ENCODE assay signal across 8 cellular contexts in genomic region chr1:209827384-209828261, GRCh38. TPM values are rescaled to one million over a fixed set of nuclear protein-coding genes. Genes with fewer than 3 reads are reported as not detected.
DNase-seq lines count a peak whose midpoint lies in the region; ATAC-seq, FAIRE-seq and TF ChIP-seq lines count a peak whose summit lies in the region.

A gene with protein sequence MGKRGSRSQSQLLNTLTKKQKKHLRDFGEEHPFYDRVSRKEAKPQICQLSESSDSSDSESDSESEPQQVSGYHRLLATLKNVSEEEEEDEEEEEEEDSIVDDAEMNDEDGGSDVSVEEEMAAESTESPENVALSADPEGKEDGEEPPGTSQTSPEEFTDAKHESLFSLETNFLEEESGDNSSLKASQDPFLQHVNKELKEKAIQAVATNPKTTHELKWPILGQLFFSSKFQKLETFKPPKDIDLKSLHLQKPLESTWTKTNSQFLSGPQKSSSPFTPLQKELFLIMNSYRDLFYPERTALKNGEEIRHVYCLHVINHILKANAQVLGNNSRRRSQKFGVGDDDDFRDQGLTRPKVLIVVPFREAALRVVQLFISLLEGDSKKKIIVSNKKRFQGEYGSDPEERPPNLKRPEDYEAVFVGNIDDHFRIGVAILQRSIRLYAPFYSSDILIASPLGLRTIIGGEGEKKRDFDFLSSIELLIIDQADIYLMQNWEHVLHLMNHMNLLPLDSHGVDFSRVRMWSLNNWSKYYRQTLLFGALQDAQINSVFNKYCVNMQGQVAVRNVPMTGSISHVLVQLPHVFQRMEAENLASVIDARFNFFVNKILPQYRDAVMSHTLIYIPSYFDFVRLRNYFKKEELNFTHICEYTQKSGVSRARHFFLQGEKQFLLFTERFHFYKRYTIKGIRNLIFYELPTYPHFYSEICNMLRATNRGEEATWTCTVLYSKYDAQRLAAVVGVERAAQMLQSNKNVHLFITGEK (plus strand): TSS chr1:209827972. CDS start chr1:209828064, 92 bp downstream.

- no peak for TF ChIP-seq EP300 in A549 (IDR thresholded peaks at IDR 0.05)

- FAIRE-seq in A549 (lab: Jason Lieb, UNC) (peak; percentile 99), TTC549 (lab: Jason Lieb, UNC) (peak; percentile 95)

- CTCF ChIA-PET in A549 (lab: Yijun Ruan, JAX), result interaction anchor here (0.6 to 8.2 kb wide), 14 partner anchors 10 to 59 kb away, joined by 3 to 114 read pairs (median 3); no protein-coding TSS in a partner anchor

- peak within 1 kb of the TSS; percentile 76 for H3K4me2 ChIP-seq in A549

- peaks cover 18% of the 10 kb centered on the region for H3K36me3 Mint-ChIP-seq in brain

- peak within 1 kb of the TSS; percentile 88 to 95 (median 94) for H3K27ac Mint-ChIP-seq in brain

- ATAC-seq in A549 (peak; percentile 90 to 93), HG03066 (IDR thresholded peaks at IDR 0.05; ENCODE audit: low read depth, unreplicated experiment) (peak; percentile 93)

- TF ChIP-seq POLR2A in A549 (IDR thresholded peaks at IDR 0.05; ENCODE audit: low read length), result peak; percentile 67
- TF ChIP-seq POLR2A in GM18526 (IDR thresholded peaks at IDR 0.05; ENCODE audit: extremely low read depth, insufficient read length), result peak; percentile 74

- POLR2A ChIA-PET in A549 (lab: Yijun Ruan, JAX), result interaction anchor here (0.6 to 1.8 kb wide), 5 partner anchors 9 to 348 kb away, joined by 3 to 14 read pairs (median 6); partner anchors contain the start of gene C1orf74

- WGBS in A549 (ENCODE audit: missing lambda C conversion rate), result 6% methylated on average over 41 of the region's 51 CpGs

- TF ChIP-seq CTCF in A549 (IDR thresholded peaks at IDR 0.05), result peak; percentile 58
- peak; percentile 64 to 75 for TF ChIP-seq CTCF in brain (conservative IDR thresholded peaks at IDR 0.05)

- H3K27ac ChIP-seq in A549, result peak within 1 kb of the TSS; percentile 85 to 90

- peak within 1 kb of the TSS; percentile 94 to 97 (median 97) for H3K4me3 Mint-ChIP-seq in brain

- H3K4me3 ChIP-seq in A549 (peak within 1 kb of the TSS; percentile 75), iPS-11a (ENCODE audit: low read depth, low read length) (peak within 1 kb of the TSS; percentile 75), skeletal muscle cell (ENCODE audit: low read depth, low read length) (peak within 1 kb of the TSS; percentile 87)

- DNase-seq in A549 (ENCODE audit: low read depth in 1 of 2, low spot score in 1 of 2) (peak; percentile 80 to 98), NCI-H2107 treated with DMSO at 0.1 percent for 48 hours (lab: John Stamatoyannopoulos, UW; ENCODE audit: unreplicated experiment) (peak; percentile 95), skeletal muscle cell (ENCODE audit: low read depth) (peak; percentile 92)

- H3K4me1 Mint-ChIP-seq in brain, result peaks cover 54% of the 10 kb centered on the region

- 0 out of 5 replicates have a peak, but pooled peaks of 1 of the 2 experiments have one; percentile 14 for TF ChIP-seq RAD21 in A549 (conservative IDR thresholded peaks at IDR 0.05 in 1 of 2, IDR thresholded peaks at IDR 0.05 in 1 of 2)

- H3K4me1 ChIP-seq in A549, result peaks cover 33% of the 10 kb centered on the region

- peaks cover 0 to 5% (median 0%) of the 10 kb centered on the region in 5 experiments for H3K9me3 Mint-ChIP-seq in brain

- no peaks in the 10 kb centered on the region for H3K9me3 ChIP-seq in A549

- peaks cover 11% of the 10 kb centered on the region for H3K27me3 Mint-ChIP-seq in brain

TF ChIP-seq in A549, 52 proteins besides CTCF, POLR2A, EP300 and RAD21:
- TF ChIP-seq RNF2 (IDR thresholded peaks at IDR 0.05; ENCODE audit: borderline replicate concordance, low read depth), result no peak
- TF ChIP-seq JUN (IDR thresholded peaks at IDR 0.05), result peak; percentile 84 to 85
- TF ChIP-seq USF2 (IDR thresholded peaks at IDR 0.05), result peak; percentile 79
- TF ChIP-seq BCL3 (IDR thresholded peaks at IDR 0.05), result 0 out of 3 replicates have a peak, but pooled peaks have one; percentile 60
- peak; percentile 70; the same call in 1 of the 2 replicates for TF ChIP-seq GATA3 (IDR thresholded peaks at IDR 0.05; ENCODE audit: borderline replicate concordance)
- peak; percentile 45; the same call in 1 of the 2 replicates for TF ChIP-seq E2F6 (IDR thresholded peaks at IDR 0.05; ENCODE audit: borderline replicate concordance, low read depth)
- peak; percentile 37; the same call in 1 of the 2 replicates for TF ChIP-seq EHF (CRISPR knock-in tag; IDR thresholded peaks at IDR 0.05)
- TF ChIP-seq SMC3 (IDR thresholded peaks at IDR 0.05), result peak; percentile 28; the same call in 1 of the 3 replicates
- peak; percentile 49 for TF ChIP-seq MAFK (IDR thresholded peaks at IDR 0.05; ENCODE audit: partially characterized antibody)
- no peak for TF ChIP-seq HEYL (CRISPR knock-in tag; IDR thresholded peaks at IDR 0.05)
- 0 out of 2 replicates have a peak, but pooled peaks have one; percentile 29 for TF ChIP-seq RFX5 (IDR thresholded peaks at IDR 0.05)
- TF ChIP-seq RARB (CRISPR knock-in tag; IDR thresholded peaks at IDR 0.05), result no peak
- peak; percentile 98 for TF ChIP-seq MYC (IDR thresholded peaks at IDR 0.05; ENCODE audit: borderline replicate concordance, low read length)
- TF ChIP-seq PHF8 (IDR thresholded peaks at IDR 0.05; ENCODE audit: borderline replicate concordance, low read depth), result peak; percentile 16
- TF ChIP-seq MAX (IDR thresholded peaks at IDR 0.05), result peak; percentile 100
- TF ChIP-seq HDAC2 (IDR thresholded peaks at IDR 0.05), result 0 out of 2 replicates have a peak, but pooled peaks have one; percentile 37
- TF ChIP-seq CHD2 (IDR thresholded peaks at IDR 0.05; ENCODE audit: low read length, partially characterized antibody), result no peak

RNA-seq across cellular contexts. Expression of the gene that starts here (rescaled TPM):
- polyA plus RNA-seq in A549 (2011; rRNA removed), result 16.5 and 16.7 TPM in 2 replicates
- 4.2 and 4.9 TPM in 2 replicates for polyA plus RNA-seq in A549 (2012; cell fraction: cytosol; rRNA removed)
- polyA plus RNA-seq in A549 (2012; cell fraction: nucleus; rRNA removed), result 5.6 and 7.0 TPM in 2 replicates
- 8.4 to 8.7 TPM (median 8.7 TPM) in 3 replicates for polyA plus RNA-seq in A549 (2017; fragmentation: RNase III; extraction: RNeasy Plus Mini Kit Qiagen cat#74134 plus additional on column Dnase treatment)
- 18.0 and 18.3 TPM in 2 replicates for polyA minus RNA-seq in A549 (2011; rRNA and poly(A)+ RNA removed)
- 3.1 TPM for polyA plus RNA-seq in brain (ENCODE audit: insufficient read depth, low read depth, low replicate concordance)

Comparison
In these comparisons a context has a peak if more than half of its experiments do, and no peak if none do; other contexts are left out.
1. Peak in every context shown above with its lines: DNase-seq, ATAC-seq, H3K4me3 ChIP-seq and H3K27ac ChIP-seq.